In the genomic region with DNA sequence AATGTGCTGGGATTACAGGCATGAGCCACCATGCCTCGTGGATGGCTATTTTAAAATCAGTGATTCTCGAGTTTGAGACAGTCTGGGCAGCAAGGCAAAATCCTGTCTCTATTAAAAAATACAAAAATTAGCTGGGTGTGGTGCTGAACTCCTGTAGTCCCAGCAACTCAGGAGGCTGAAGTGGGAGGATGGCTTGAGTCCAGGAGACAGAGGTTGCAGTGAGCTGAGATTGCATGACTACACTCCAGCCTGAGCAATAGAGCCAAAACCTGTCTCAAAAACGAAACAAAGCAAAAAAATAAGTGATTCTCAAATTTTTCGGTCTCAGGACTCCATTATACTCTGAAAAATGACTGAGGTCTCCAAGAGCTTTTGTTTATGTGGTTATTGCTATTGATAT, we compare ENCODE assay signal across 16 cellular contexts. TPM values are rescaled to one million over a fixed set of nuclear protein-coding genes. Genes with fewer than 3 reads are reported as not detected.
DNase-seq lines count a peak whose midpoint lies in the region; FAIRE-seq and TF ChIP-seq lines count a peak whose summit lies in the region.
"Had no signal": no experiment of that assay in that cellular context is flagged by ENCODE, and none has a peak within 500 bp of the region (broad histone marks: within the 10 kb centered on the region; RNA-seq: fewer than 3 reads in every experiment).

No MANE protein-coding gene starts in this region.

- 14 to 17% (median 15%) methylated on average over 4 of the region's 4 CpGs for whole genome bisulfite sequencing in ovary, 3 donors

- no peaks in the 10 kb centered on the region for H3K27me3 ChIP-seq in ovary

- no peak for TF ChIP-seq POLR2A in ovary (IDR thresholded peaks at IDR 0.05)
- no peak for TF ChIP-seq POLR2A in GM12892 (IDR thresholded peaks at IDR 0.05; ENCODE audit: low read depth, low read length)

- no peaks in the 10 kb centered on the region for H3K9me3 ChIP-seq in ovary

- intact Hi-C loops in ovary (cut with DNase I): no loop called here

- H3K4me1 ChIP-seq in ovary (ENCODE audit: insufficient read depth): peaks cover 3% of the 10 kb centered on the region

- no peak for TF ChIP-seq CTCF in AG10803 (conservative IDR thresholded peaks at IDR 0.05; ENCODE audit: low read length)
- TF ChIP-seq CTCF in fibroblast of pulmonary artery (IDR thresholded peaks at IDR 0.05; ENCODE audit: low read length, missing control alignments): no peak
- no peak for TF ChIP-seq CTCF in ovary (IDR thresholded peaks at IDR 0.05)

- no peak overlapping the region for H3K4me3 ChIP-seq in AG10803 (ENCODE audit: low read length)
- no peak overlapping the region for H3K4me3 ChIP-seq in fibroblast of pulmonary artery (replicated peaks; ENCODE audit: low read depth, low read length)
- no peak overlapping the region for H3K4me3 ChIP-seq in ovary
- H3K4me3 ChIP-seq: PC-9 had no signal

- no peaks in the 10 kb centered on the region for H3K36me3 ChIP-seq in ovary

- H3K27ac ChIP-seq in ovary: peak overlapping the region in 1 of 2 donors; percentile 28
- H3K27ac ChIP-seq: PC-9 had no signal

- peak; percentile 33 for DNase-seq in AG10803 (ENCODE audit: low read depth)
- peak; percentile 18 for DNase-seq in OCI-M1 (lab: John Stamatoyannopoulos, UW)
- peak; percentile 55 for DNase-seq in fibroblast of pulmonary artery (ENCODE audit: low read depth)
- DNase-seq in ovary: peak; percentile 60 to 75 (median 64)
- DNase-seq in HT-29 (ENCODE audit: low spot score): no peak
- no peak for DNase-seq in GM12892 (ENCODE audit: insufficient read length)
- no peak for DNase-seq in DMS79 treated with DMSO at 0.1 percent for 48 hours (lab: John Stamatoyannopoulos, UW)
- DNase-seq in NCI-H2107 (lab: John Stamatoyannopoulos, UW): no peak
- DNase-seq: COR-L47, NCI-H1092, NCI-H345, NCI-H526 treated with DMSO at 0.1 percent for 48 hours, PC-9 had no signal

- no peak for TF ChIP-seq EP300 in ovary (IDR thresholded peaks at IDR 0.05)

- no peak for FAIRE-seq in GM12892 (lab: Jason Lieb, UNC)
- FAIRE-seq: A204.1, G401.6, GM12891 had no signal

RNA-seq across cellular contexts. Expression of a gene that starts 47.9 kb away (rescaled TPM):
- total RNA-seq in ovary: 100 to 1,000 TPM; 147 to 340 (median 180) TPM
- polyA plus RNA-seq in ovary: 100 to 1,000 TPM in 1 of 2 donors, 10 to 100 TPM in 1; 85.4 to 220 TPM
- total RNA-seq in HT-29 (2014; rRNA removed; shearing (Covaris generic)): 300 and 305 TPM in 2 replicates
- polyA plus RNA-seq in GM12892 (2012; ENCODE audit: missing spikeins): 227 TPM

Comparison
In these comparisons a context has a peak if more than half of its experiments do, and no peak if none do; other contexts are left out.
1. DNase-seq: peak in AG10803 (single experiment), OCI-M1 (single experiment), fibroblast of pulmonary artery (single experiment) and ovary (5 of 5); none in HT-29 (single experiment), GM12892 (single experiment), DMS79 treated with DMSO at 0.1 percent for 48 hours (single experiment) and NCI-H2107 (single experiment).